In genomic region chr13:73390100-73390499, GRCh38 we compare ENCODE assay signal across 23 cellular contexts.
"Had no signal": no experiment of that assay in that cellular context is flagged by ENCODE, and none has a peak within 500 bp of the region (broad histone marks: within the 10 kb centered on the region; RNA-seq: fewer than 3 reads in every experiment).

No MANE protein-coding gene starts in this region.

- H3K27me3 Mint-ChIP-seq: activated CD4-positive, alpha-beta memory T cell treated with anti-CD3 and anti-CD28 coated beads for 36 hours; activated CD4-positive, alpha-beta T cell treated with anti-CD3 and anti-CD28 coated beads, Interleukin-2, amount 10 ng/mL, durations not matched to agents 7 days and 5 days; activated naive CD8-positive, alpha-beta T cell treated with anti-CD3 and anti-CD28 coated beads, Interleukin-2, amount 50 U/mL, for 24 hours had no signal

- H3K4me1 Mint-ChIP-seq: activated CD4-positive, alpha-beta T cell treated with anti-CD3 and anti-CD28 coated beads, Interleukin-2, amount 10 ng/mL, durations not matched to agents 7 days and 5 days; activated naive CD8-positive, alpha-beta T cell treated with anti-CD3 and anti-CD28 coated beads, Interleukin-2, amount 50 U/mL, for 24 hours had no signal

- H3K27ac ChIP-seq: ascending aorta, body of pancreas, cardiac muscle cell, VCaP had no signal

- H3K9me3 ChIP-seq: ascending aorta, body of pancreas had no signal

- H3K4me3 Mint-ChIP-seq: activated CD4-positive, alpha-beta memory T cell treated with anti-CD3 and anti-CD28 coated beads for 36 hours; activated CD4-positive, alpha-beta T cell treated with anti-CD3 and anti-CD28 coated beads, Interleukin-2, amount 10 ng/mL, durations not matched to agents 7 days and 5 days; activated naive CD8-positive, alpha-beta T cell treated with anti-CD3 and anti-CD28 coated beads, Interleukin-2, amount 50 U/mL, for 24 hours; activated T-cell treated with anti-CD3 and anti-CD28 coated beads, Interleukin-2, amount 50 U/mL, for 4 hours had no signal

- H3K27me3 ChIP-seq: ascending aorta, body of pancreas, cardiac muscle cell had no signal

- FAIRE-seq: RCC 7860 had no signal

- ATAC-seq: activated naive CD4-positive, alpha-beta T cell treated with anti-CD3 and anti-CD28 coated beads, Interleukin-2, amount 50 U/mL, for 72 hours; activated naive CD8-positive, alpha-beta T cell treated with anti-CD3 and anti-CD28 coated beads, Interleukin-2, amount 50 U/mL, for 24 hours; activated T-cell treated with anti-CD3 and anti-CD28 coated beads, Interleukin-2, amount 50 U/mL, for 4 hours; body of pancreas; PC-3 had no signal

- H3K27ac Mint-ChIP-seq: activated CD4-positive, alpha-beta memory T cell treated with anti-CD3 and anti-CD28 coated beads for 36 hours; activated CD4-positive, alpha-beta T cell treated with anti-CD3 and anti-CD28 coated beads, Interleukin-2, amount 10 ng/mL, durations not matched to agents 7 days and 5 days; activated naive CD4-positive, alpha-beta T cell treated with anti-CD3 and anti-CD28 coated beads, Interleukin-2, amount 50 U/mL, for 72 hours; activated naive CD8-positive, alpha-beta T cell treated with anti-CD3 and anti-CD28 coated beads, Interleukin-2, amount 50 U/mL, for 24 hours had no signal

- H3K4me3 ChIP-seq: ascending aorta, body of pancreas, cardiac muscle cell had no signal

- DNase-seq: activated CD4-positive, alpha-beta memory T cell treated with anti-CD3 and anti-CD28 coated beads for 36 hours; activated CD4-positive, alpha-beta T cell treated with anti-CD3 and anti-CD28 coated beads, Interleukin-2, amount 10 ng/mL, durations not matched to agents 7 days and 5 days; activated CD4-positive, CD25-positive, alpha-beta regulatory T cell; activated CD8-positive, alpha-beta memory T cell treated with anti-CD3 and anti-CD28 coated beads for 24 hours; activated effector memory CD4-positive, alpha-beta T cell treated with anti-CD3 and anti-CD28 coated beads, Interleukin-2, amount 50 U/mL, for 16 hours; activated naive CD4-positive, alpha-beta T cell treated with Interleukin-2 at 50 U/mL for 16 hours; activated naive CD8-positive, alpha-beta T cell treated with anti-CD3 and anti-CD28 coated beads, Interleukin-2, amount 50 U/mL, for 24 hours; activated T-cell treated with anti-CD3 and anti-CD28 coated beads, Interleukin-2, amount 50 U/mL, for 4 hours; amniotic stem cell; body of pancreas; NCI-H1105 treated with DMSO at 0.1 percent for 48 hours; NCI-H1436 treated with DMSO at 0.1 percent for 48 hours; NCI-H187; NCI-H2081; NCI-H446; NCI-H524; PC-3; SIG-M5 had no signal

- H3K4me1 ChIP-seq: ascending aorta, body of pancreas had no signal

- H3K36me3 ChIP-seq: ascending aorta, cardiac muscle cell had no signal

- H3K36me3 Mint-ChIP-seq: activated CD4-positive, alpha-beta memory T cell treated with anti-CD3 and anti-CD28 coated beads for 36 hours had no signal
